Comparison of ENCODE assay signal across 20 cellular contexts in the genomic region with DNA sequence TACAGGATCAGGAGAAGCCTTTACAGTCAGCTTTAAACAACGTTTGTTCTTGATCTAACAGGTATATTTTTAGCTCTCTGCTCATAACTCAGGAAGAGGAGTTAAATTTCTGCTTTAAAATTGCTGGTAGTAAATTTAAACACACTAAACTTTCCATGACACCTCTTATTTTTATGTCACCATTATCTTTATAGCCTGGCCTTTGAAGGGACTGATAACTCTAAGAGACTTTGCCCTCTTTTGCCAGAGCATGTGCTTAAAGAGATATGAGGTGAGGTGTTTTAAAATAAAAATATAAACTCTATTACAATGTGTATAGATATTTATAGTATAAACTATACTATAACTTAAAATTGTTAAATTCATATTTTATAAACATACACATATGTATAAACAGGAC.
"Had no signal": no experiment of that assay in that cellular context is flagged by ENCODE, and none has a peak within 500 bp of the region (broad histone marks: within the 10 kb centered on the region; RNA-seq: fewer than 3 reads in every experiment).

No MANE protein-coding gene starts in this region.

- H3K4me1 Mint-ChIP-seq: activated CD4-positive, alpha-beta T cell treated with anti-CD3 and anti-CD28 coated beads, Interleukin-2, amount 10 ng/mL, durations not matched to agents 24 days and 14 days; activated naive CD8-positive, alpha-beta T cell treated with anti-CD3 and anti-CD28 coated beads for 36 hours; activated T-helper 17 cell treated with anti-CD3 and anti-CD28 coated beads, Interleukin-2, amount 50 U/mL, for 72 hours; naive B cell; neural progenitor cell had no signal

- H3K27me3 ChIP-seq: foreskin keratinocyte, neural progenitor cell, right atrium auricular region, stomach, upper lobe of left lung had no signal

- H3K4me3 ChIP-seq: neural progenitor cell, prostate gland, right atrium auricular region, stomach, upper lobe of left lung had no signal

- H3K9me3 ChIP-seq: prostate gland, right atrium auricular region, stomach, upper lobe of left lung had no signal

- H3K27ac ChIP-seq: epithelial cell of prostate, foreskin keratinocyte, neural progenitor cell, prostate gland, stomach, upper lobe of left lung had no signal

- DNase-seq: activated CD4-positive, alpha-beta T cell treated with anti-CD3 and anti-CD28 coated beads, Interleukin-2, amount 10 ng/mL, durations not matched to agents 24 days and 14 days; activated CD8-positive, alpha-beta T cell treated with anti-CD3 and anti-CD28 coated beads for 36 hours; activated naive CD4-positive, alpha-beta T cell; activated naive CD8-positive, alpha-beta T cell treated with anti-CD3 and anti-CD28 coated beads for 36 hours; activated T-cell treated with anti-CD3 and anti-CD28 coated beads, Interleukin-2, amount 50 U/mL, for 1 hour; amniotic stem cell; foreskin keratinocyte; hippocampal formation; midbrain; naive B cell; stimulated activated CD4-positive, alpha-beta T cell treated with anti-CD3 and anti-CD28 coated beads, Interleukin-15, amount 100 ng/mL, for 24 hours; stimulated activated CD4-positive, alpha-beta T cell treated with anti-CD3 and anti-CD28 coated beads, Interleukin-2, amount 100 ng/mL, for 48 hours; stomach; upper lobe of left lung had no signal

- H3K27me3 Mint-ChIP-seq: activated CD4-positive, alpha-beta T cell treated with anti-CD3 and anti-CD28 coated beads, Interleukin-2, amount 10 ng/mL, durations not matched to agents 24 days and 14 days; activated CD8-positive, alpha-beta T cell treated with anti-CD3 and anti-CD28 coated beads for 36 hours; activated naive CD8-positive, alpha-beta T cell treated with anti-CD3 and anti-CD28 coated beads for 36 hours; activated T-helper 17 cell treated with anti-CD3 and anti-CD28 coated beads, Interleukin-2, amount 50 U/mL, for 72 hours; naive B cell had no signal

- H3K4me1 ChIP-seq: foreskin keratinocyte, neural progenitor cell, prostate gland, right atrium auricular region, stomach, upper lobe of left lung had no signal

- H3K4me3 Mint-ChIP-seq: activated CD4-positive, alpha-beta T cell treated with anti-CD3 and anti-CD28 coated beads, Interleukin-2, amount 10 ng/mL, durations not matched to agents 24 days and 14 days; activated CD8-positive, alpha-beta T cell treated with anti-CD3 and anti-CD28 coated beads for 36 hours; activated naive CD8-positive, alpha-beta T cell treated with anti-CD3 and anti-CD28 coated beads for 36 hours; activated T-helper 17 cell treated with anti-CD3 and anti-CD28 coated beads, Interleukin-2, amount 50 U/mL, for 72 hours; naive B cell; neural progenitor cell; T-helper 2 cell treated with Interferon-gamma antibody and Interleukin-4, amounts not matched to agents 5 μg/mL and 100 μg/mL, for 36 hours had no signal

- H3K36me3 Mint-ChIP-seq: activated naive CD8-positive, alpha-beta T cell treated with anti-CD3 and anti-CD28 coated beads for 36 hours; naive B cell; neural progenitor cell had no signal

- H3K9ac ChIP-seq: neural progenitor cell had no signal

- H3K36me3 ChIP-seq: neural progenitor cell, prostate gland, right atrium auricular region, stomach, upper lobe of left lung had no signal

- H3K27ac Mint-ChIP-seq: activated CD4-positive, alpha-beta T cell treated with anti-CD3 and anti-CD28 coated beads, Interleukin-2, amount 10 ng/mL, durations not matched to agents 24 days and 14 days; activated CD8-positive, alpha-beta T cell treated with anti-CD3 and anti-CD28 coated beads for 36 hours; activated naive CD8-positive, alpha-beta T cell treated with anti-CD3 and anti-CD28 coated beads for 36 hours; activated T-helper 17 cell treated with anti-CD3 and anti-CD28 coated beads, Interleukin-2, amount 50 U/mL, for 72 hours; naive B cell; neural progenitor cell; T-helper 2 cell treated with Interferon-gamma antibody and Interleukin-4, amounts not matched to agents 5 μg/mL and 100 μg/mL, for 36 hours had no signal

- ATAC-seq: activated CD8-positive, alpha-beta T cell treated with anti-CD3 and anti-CD28 coated beads for 36 hours; activated T-helper 17 cell treated with anti-CD3 and anti-CD28 coated beads, Interleukin-2, amount 50 U/mL, for 72 hours; foreskin keratinocyte had no signal

- H3K9me3 Mint-ChIP-seq: activated CD4-positive, alpha-beta T cell treated with anti-CD3 and anti-CD28 coated beads, Interleukin-2, amount 10 ng/mL, durations not matched to agents 24 days and 14 days; neural progenitor cell; T-helper 2 cell treated with Interferon-gamma antibody and Interleukin-4, amounts not matched to agents 5 μg/mL and 100 μg/mL, for 36 hours had no signal
